ENCODE assay signal across 9 cellular contexts in the genomic region with DNA sequence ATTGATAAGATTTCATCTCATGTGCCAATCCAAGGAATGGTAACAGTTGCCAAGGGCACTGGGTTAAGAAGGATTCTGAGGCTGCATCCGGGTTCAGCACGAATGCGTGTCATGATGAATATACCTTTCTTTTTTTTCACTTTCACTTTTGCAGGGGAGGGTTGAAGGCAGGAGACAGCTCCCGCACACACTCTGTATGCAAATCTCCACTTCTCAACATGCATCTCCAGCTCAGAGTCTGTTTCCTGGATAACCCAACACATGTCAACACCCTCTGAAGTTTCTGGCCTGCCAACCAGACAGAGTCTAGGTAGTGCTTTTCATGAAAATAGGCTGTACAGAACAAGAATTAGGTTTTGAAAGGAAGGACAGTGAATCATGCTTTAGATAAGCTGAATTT. TPM values are rescaled to one million over a fixed set of nuclear protein-coding genes. Genes with fewer than 3 reads are reported as not detected.
DNase-seq lines count a peak whose midpoint lies in the region; ATAC-seq, FAIRE-seq and TF ChIP-seq lines count a peak whose summit lies in the region.
"Had no signal": no experiment of that assay in that cellular context is flagged by ENCODE, and none has a peak within 500 bp of the region (broad histone marks: within the 10 kb centered on the region; RNA-seq: fewer than 3 reads in every experiment).

No MANE protein-coding gene starts in this region.

- no peak overlapping the region for H3K4me3 ChIP-seq in tibial artery

- H3K27ac ChIP-seq in tibial artery, result no peak overlapping the region

- peak; percentile 98 for ATAC-seq in GM21390 (IDR thresholded peaks at IDR 0.05; ENCODE audit: unreplicated experiment)
- ATAC-seq in HG03378 (IDR thresholded peaks at IDR 0.05; ENCODE audit: unreplicated experiment), result peak; percentile 100
- ATAC-seq in central memory CD8-positive, alpha-beta T cell (replicated peaks; ENCODE audit: extremely low read depth, poor library complexity, severe bottlenecking), result peak; percentile 73

- H3K36me3 Mint-ChIP-seq in central memory CD8-positive, alpha-beta T cell (ENCODE audit: insufficient read depth), result peaks cover 56% of the 10 kb centered on the region

- H3K27me3 Mint-ChIP-seq in central memory CD8-positive, alpha-beta T cell, result no peaks in the 10 kb centered on the region

- H3K4me1 ChIP-seq in tibial artery, result no peaks in the 10 kb centered on the region

- no peak for TF ChIP-seq CTCF in tibial artery (IDR thresholded peaks at IDR 0.05)

- peaks cover 20% of the 10 kb centered on the region for H3K4me1 Mint-ChIP-seq in central memory CD8-positive, alpha-beta T cell

- H3K27me3 ChIP-seq in tibial artery, result no peaks in the 10 kb centered on the region

- no peak for TF ChIP-seq POLR2A in GM12892 (IDR thresholded peaks at IDR 0.05; ENCODE audit: low read depth, low read length)

- no peaks in the 10 kb centered on the region for H3K9me3 Mint-ChIP-seq in central memory CD8-positive, alpha-beta T cell

- intact Hi-C loops in tibial artery (cut with DNase I; ENCODE audit: low total_unique reads), result no loop called here

- no peak overlapping the region for H3K4me3 Mint-ChIP-seq in central memory CD8-positive, alpha-beta T cell

- H3K9me3 ChIP-seq in tibial artery, result no peaks in the 10 kb centered on the region

- H3K27ac Mint-ChIP-seq in central memory CD8-positive, alpha-beta T cell (ENCODE audit: low read depth), result peak overlapping the region; percentile 90

- DNase-seq in GM12892 (ENCODE audit: insufficient read length) (peak; percentile 25), DMS79 treated with DMSO at 0.1 percent for 48 hours (lab: John Stamatoyannopoulos, UW) (no peak), RPMI8226 (no peak), HuH-7 (ENCODE audit: low spot score) (no peak), tibial artery (no peak)
- no peak for DNase-seq in central memory CD8-positive, alpha-beta T cell (ENCODE audit: low spot score in 2 of 2)
- DNase-seq: DMS79 had no signal

- peak; percentile 67 for FAIRE-seq in GM12892 (lab: Jason Lieb, UNC)

- peaks cover 72 to 90% (median 74%) of the 10 kb centered on the region in 3 donors for H3K36me3 ChIP-seq in tibial artery

RNA-seq across cellular contexts. Expression of a gene that starts 21.6 kb away (rescaled TPM):
- 12.5 TPM for polyA plus RNA-seq in GM12892 (2012; ENCODE audit: missing spikeins)

RNA-seq across cellular contexts. Expression of a gene that starts 45.7 kb away (rescaled TPM):
- polyA plus RNA-seq in GM12892 (2012; ENCODE audit: missing spikeins), result not detected
